ENCODE assay signal across 21 cellular contexts in genomic region chr12:20174776-20175175, GRCh38.
DNase-seq lines count a peak whose midpoint lies in the region; FAIRE-seq and TF ChIP-seq lines count a peak whose summit lies in the region.
"Had no signal": no experiment of that assay in that cellular context is flagged by ENCODE, and none has a peak within 500 bp of the region (broad histone marks: within the 10 kb centered on the region; RNA-seq: fewer than 3 reads in every experiment).

No MANE protein-coding gene starts in this region.

- H2AFZ ChIP-seq in hepatocyte: no peak overlapping the region
- H2AFZ ChIP-seq: GM23248 had no signal

- H3K79me2 ChIP-seq in hepatocyte: no peaks in the 10 kb centered on the region

- H3K27ac ChIP-seq in VCaP (peak overlapping the region; percentile 25; the same call in 1 of the 2 replicates), hepatocyte (peak overlapping the region; percentile 42)
- H3K27ac ChIP-seq: BLaER1 treated with 17β-estradiol and CSF1 and Interleukin-3, amounts not matched to agents 10 nM and 100 nM; GM23248; HL-60 had no signal

- no peaks in the 10 kb centered on the region for H3K9me3 ChIP-seq in hepatocyte (ENCODE audit: low read depth)
- H3K9me3 ChIP-seq: BLaER1 treated with 17β-estradiol and CSF1 and Interleukin-3, amounts not matched to agents 10 nM and 100 nM had no signal

- H3K36me3 ChIP-seq in hepatocyte (replicated peaks; ENCODE audit: insufficient read depth, low read depth): no peaks in the 10 kb centered on the region
- H3K36me3 ChIP-seq: BLaER1 treated with 17β-estradiol and CSF1 and Interleukin-3, amounts not matched to agents 10 nM and 100 nM had no signal

- TF ChIP-seq CTCF in VCaP (conservative IDR thresholded peaks at IDR 0.05) (no peak), hepatocyte (IDR thresholded peaks at IDR 0.05; ENCODE audit: poor library complexity) (no peak)

- DNase-seq in M059J (ENCODE audit: low read depth): peak; percentile 9
- DNase-seq in hepatocyte (ENCODE audit: low spot score): no peak
- peak; percentile 65 for DNase-seq in posterior vena cava (ENCODE audit: low spot score)
- DNase-seq in inferior parietal cortex (ENCODE audit: extremely low spot score): no peak
- no peak for DNase-seq in iPS-NIHi11 (ENCODE audit: low spot score)
- DNase-seq in activated effector memory CD4-positive, alpha-beta T cell treated with anti-CD3 and anti-CD28 coated beads, Interleukin-2, amount 50 U/mL, for 16 hours: no peak
- DNase-seq in GM19239 (ENCODE audit: insufficient read length, low spot score): no peak
- DNase-seq: CD4-positive, CD25-positive, alpha-beta regulatory T cell; CD8-positive, alpha-beta memory T cell; COR-L47; DMS 273 treated with DMSO at 0.1 percent for 48 hours; DMS53; DND-41; EL; GM23248; HCEC 1CT had no signal

- no peak for FAIRE-seq in GM19239 (lab: Jason Lieb, UNC)
- FAIRE-seq: GM12878, H54 had no signal

- H3K4me1 ChIP-seq in hepatocyte (ENCODE audit: insufficient read depth): peaks cover 8% of the 10 kb centered on the region
- H3K4me1 ChIP-seq: BLaER1 treated with 17β-estradiol and CSF1 and Interleukin-3, amounts not matched to agents 10 nM and 100 nM had no signal

- intact Hi-C loops in posterior vena cava (cut with DNase I): no loop called here

- no peaks in the 10 kb centered on the region for H3K27me3 ChIP-seq in hepatocyte
- H3K27me3 ChIP-seq: BLaER1 treated with 17β-estradiol and CSF1 and Interleukin-3, amounts not matched to agents 10 nM and 100 nM had no signal

- H3K9me2 ChIP-seq in hepatocyte (replicated peaks; ENCODE audit: insufficient read depth): no peaks in the 10 kb centered on the region

- H3K4me3 ChIP-seq in hepatocyte: no peak overlapping the region
- H3K4me3 ChIP-seq: BLaER1 treated with 17β-estradiol and CSF1 and Interleukin-3, amounts not matched to agents 10 nM and 100 nM; GM12878; GM23248 had no signal

- no peak overlapping the region for H3K4me2 ChIP-seq in hepatocyte
- H3K4me2 ChIP-seq: BLaER1 treated with 17β-estradiol and CSF1 and Interleukin-3, amounts not matched to agents 10 nM and 100 nM had no signal

- WGBS in hepatocyte (ENCODE audit: low lambda C conversion rate, missing lambda C conversion rate): 97% methylated on average over 7 of the region's 7 CpGs

- H4K20me1 ChIP-seq in hepatocyte (ENCODE audit: insufficient read depth, poor library complexity, severe bottlenecking): no peaks in the 10 kb centered on the region
- H4K20me1 ChIP-seq: BLaER1 treated with 17β-estradiol and CSF1 and Interleukin-3, amounts not matched to agents 10 nM and 100 nM had no signal

Comparison
In these comparisons a context has a peak if more than half of its experiments do, and no peak if none do; other contexts are left out.
1. DNase-seq: peak in M059J (single experiment) and posterior vena cava (single experiment); none in hepatocyte (single experiment), inferior parietal cortex (single experiment), iPS-NIHi11 (single experiment), activated effector memory CD4-positive, alpha-beta T cell treated with anti-CD3 and anti-CD28 coated beads, Interleukin-2, amount 50 U/mL, for 16 hours (single experiment) and GM19239 (single experiment).